8 cellular contexts compared by ENCODE assay signal in genomic region chr19:4829001-4829712, GRCh38. TPM values are rescaled to one million over a fixed set of nuclear protein-coding genes. Genes with fewer than 3 reads are reported as not detected.
DNase-seq lines count a peak whose midpoint lies in the region; ATAC-seq and TF ChIP-seq lines count a peak whose summit lies in the region.

No MANE protein-coding gene starts in this region.

- intact Hi-C loops in tibial artery (cut with DNase I; ENCODE audit: low total_unique reads) = no loop called here

- H3K4me3 Mint-ChIP-seq in activated T-cell treated with anti-CD3 and anti-CD28 coated beads, Interleukin-2, amount 50 U/mL, for 4 hours = peak overlapping the region; percentile 74
- peak overlapping the region; percentile 41 to 95 (median 73) for H3K4me3 Mint-ChIP-seq in T-cell

- H3K36me3 ChIP-seq in tibial artery = peaks cover 0 to 8% (median 0%) of the 10 kb centered on the region in 3 donors

- POLR2A ChIA-PET in T-cell (lab: Charles Lee) = interaction anchor here in 1 of 2 donors (0.6 kb wide), 1 partner anchor 83 kb away, joined by 8 read pairs; no protein-coding TSS in a partner anchor

- TF ChIP-seq CTCF in tibial artery (IDR thresholded peaks at IDR 0.05) = no peak

- H3K27me3 Mint-ChIP-seq in activated T-cell treated with anti-CD3 and anti-CD28 coated beads, Interleukin-2, amount 50 U/mL, for 4 hours (ENCODE audit: low read depth) = no peaks in the 10 kb centered on the region
- H3K27me3 Mint-ChIP-seq in T-cell = no peaks in the 10 kb centered on the region

- ATAC-seq in activated T-cell treated with anti-CD3 and anti-CD28 coated beads, Interleukin-2, amount 50 U/mL, for 4 hours = no peak
- ATAC-seq in T-cell (replicated peaks in 1 of 4) (no peak), HG02981 (IDR thresholded peaks at IDR 0.05; ENCODE audit: unreplicated experiment) (no peak), HG03342 (IDR thresholded peaks at IDR 0.05; ENCODE audit: unreplicated experiment) (no peak)

- H3K27ac Mint-ChIP-seq in T-cell = peak overlapping the region; percentile 77 to 83

- H3K27me3 ChIP-seq in tibial artery = no peaks in the 10 kb centered on the region

- DNase-seq in activated T-cell treated with anti-CD3 and anti-CD28 coated beads, Interleukin-2, amount 50 U/mL, for 4 hours = no peak
- DNase-seq in activated T-cell treated with anti-CD3 and anti-CD28 coated beads, Interleukin-2, amount 50 U/mL, for 48 hours = no peak
- DNase-seq in T-cell (peak in 2 of 34 experiments; percentile 19 to 35), inferior parietal cortex (ENCODE audit: extremely low spot score) (peak; percentile 20), tibial artery (no peak), NCI-H2171 (lab: John Stamatoyannopoulos, UW) (no peak)

- peaks cover 4% of the 10 kb centered on the region for H3K36me3 Mint-ChIP-seq in activated T-cell treated with anti-CD3 and anti-CD28 coated beads, Interleukin-2, amount 50 U/mL, for 4 hours (ENCODE audit: insufficient read depth)
- H3K36me3 Mint-ChIP-seq in T-cell = no peaks in the 10 kb centered on the region

- H3K9me3 Mint-ChIP-seq in activated T-cell treated with anti-CD3 and anti-CD28 coated beads, Interleukin-2, amount 50 U/mL, for 4 hours = no peaks in the 10 kb centered on the region
- H3K9me3 Mint-ChIP-seq in T-cell = no peaks in the 10 kb centered on the region

- no peaks in the 10 kb centered on the region for H3K9me3 ChIP-seq in tibial artery

- peaks cover 0 to 28% (median 18%) of the 10 kb centered on the region in 4 donors for H3K4me1 ChIP-seq in tibial artery

- peaks cover 24% of the 10 kb centered on the region for H3K4me1 Mint-ChIP-seq in activated T-cell treated with anti-CD3 and anti-CD28 coated beads, Interleukin-2, amount 50 U/mL, for 4 hours (ENCODE audit: low read depth)
- H3K4me1 Mint-ChIP-seq in T-cell = peaks cover 24 to 29% (median 27%) of the 10 kb centered on the region in 3 donors

- H3K4me3 ChIP-seq in tibial artery = no peak overlapping the region

- CTCF ChIA-PET in T-cell (lab: Charles Lee) = interaction anchor here in 1 of 2 donors (1.1 kb wide), 1 partner anchor 20 kb away, joined by 10 read pairs; no protein-coding TSS in a partner anchor

- H3K27ac ChIP-seq in tibial artery = peak overlapping the region; percentile 6 to 21

RNA-seq across cellular contexts. Expression of gene TICAM1, which starts 2.4 kb away (rescaled TPM):
- total RNA-seq in activated T-cell treated with anti-CD3 and anti-CD28 coated beads, Interleukin-2, amount 50 U/mL, for 4 hours = 10 to 100 TPM; 31.4 to 41.2 (median 34.3) TPM
- total RNA-seq in T-cell = 10 to 100 TPM; 12.8 to 20.3 (median 16.8) TPM

RNA-seq across cellular contexts. Expression of gene FEM1A, which starts 37.6 kb away (rescaled TPM):
- total RNA-seq in activated T-cell treated with anti-CD3 and anti-CD28 coated beads, Interleukin-2, amount 50 U/mL, for 4 hours = 10 to 100 TPM; 31.8 to 35.8 (median 34.7) TPM
- 10 to 100 TPM in 4 of 5 donors, 1 to 10 TPM in 1; 9.7 to 17.7 (median 16.1) TPM for total RNA-seq in T-cell

RNA-seq across cellular contexts. Expression of gene PLIN3, which starts 38.3 kb away (rescaled TPM):
- 10 to 100 TPM; 15.8 to 20.6 (median 19.8) TPM for total RNA-seq in activated T-cell treated with anti-CD3 and anti-CD28 coated beads, Interleukin-2, amount 50 U/mL, for 4 hours
- total RNA-seq in T-cell = 10 to 100 TPM; 15.3 to 24.1 (median 21.8) TPM
